Comparison of ENCODE assay signal across 8 cellular contexts in genomic region chr6:132512638-132513632, GRCh38.
DNase-seq lines count a peak whose midpoint lies in the region; ATAC-seq lines count a peak whose summit lies in the region.

TSS of gene STX7 (minus strand) at chr6:132513116. CDS start at chr6:132503530, 9,586 bp downstream.

- H3K27me3 ChIP-seq in BLaER1 treated with 17β-estradiol and CSF1 and Interleukin-3, amounts not matched to agents 10 nM and 100 nM: no peaks in the 10 kb centered on the region

- H3K4me2 ChIP-seq in BLaER1 treated with 17β-estradiol and CSF1 and Interleukin-3, amounts not matched to agents 10 nM and 100 nM: peak within 1 kb of the TSS; percentile 76 to 96 (median 83)

- peaks cover 23 to 49% (median 29%) of the 10 kb centered on the region in 10 experiments for H3K4me1 ChIP-seq in BLaER1 treated with 17β-estradiol and CSF1 and Interleukin-3, amounts not matched to agents 10 nM and 100 nM

- H3K4me3 ChIP-seq in BLaER1 treated with 17β-estradiol and CSF1 and Interleukin-3, amounts not matched to agents 10 nM and 100 nM: peak within 1 kb of the TSS; percentile 76 to 94 (median 83)

- peak; percentile 93 for DNase-seq in NCI-H69 (lab: John Stamatoyannopoulos, UW)
- peak; percentile 71 to 84 for DNase-seq in activated CD4-positive, alpha-beta T cell treated with anti-CD3 and anti-CD28 coated beads, Interleukin-2, amount 50 U/mL, for 24 hours (ENCODE audit: low read depth in 1 of 2, low spot score in 1 of 2)
- DNase-seq in dedifferentiated amniotic fluid mesenchymal stem cell (ENCODE audit: extremely low spot score): peak; percentile 87
- peak; percentile 97 for DNase-seq in left kidney (ENCODE audit: low read depth, low spot score)
- DNase-seq in stimulated activated CD4-positive, alpha-beta T cell treated with anti-CD3 and anti-CD28 coated beads, Interleukin-1b, Interleukin-23, amount 100 ng/mL, for 48 hours: peak; percentile 87

- H3K9me3 ChIP-seq in BLaER1 treated with 17β-estradiol and CSF1 and Interleukin-3, amounts not matched to agents 10 nM and 100 nM (replicated peaks in 1 of 11): peaks cover 0 to 8% (median 2%) of the 10 kb centered on the region in 11 experiments; a peak in 6 of 22 replicates

- ATAC-seq in GM19324 (IDR thresholded peaks at IDR 0.05; ENCODE audit: low FRiP score, unreplicated experiment) (peak; percentile 95), HG03460 (IDR thresholded peaks at IDR 0.05; ENCODE audit: unreplicated experiment) (peak; percentile 86)

- H3K27ac ChIP-seq in BLaER1 treated with 17β-estradiol and CSF1 and Interleukin-3, amounts not matched to agents 10 nM and 100 nM: peak within 1 kb of the TSS; percentile 74 to 96 (median 87)

- peaks cover 8 to 21% (median 13%) of the 10 kb centered on the region in 11 experiments; a peak in 20 of 22 replicates for H3K36me3 ChIP-seq in BLaER1 treated with 17β-estradiol and CSF1 and Interleukin-3, amounts not matched to agents 10 nM and 100 nM

- peak within 1 kb of the TSS; percentile 80 to 95 (median 85) for H3K9ac ChIP-seq in BLaER1 treated with 17β-estradiol and CSF1 and Interleukin-3, amounts not matched to agents 10 nM and 100 nM

- H4K20me1 ChIP-seq in BLaER1 treated with 17β-estradiol and CSF1 and Interleukin-3, amounts not matched to agents 10 nM and 100 nM: peaks cover 0 to 41% (median 23%) of the 10 kb centered on the region in 11 experiments; a peak in 15 of 22 replicates

Comparison
In these comparisons a context has a peak if more than half of its experiments do, and no peak if none do; other contexts are left out.
1. Peak in every context shown above with its lines: DNase-seq, ATAC-seq, H3K4me3 ChIP-seq and H3K27ac ChIP-seq.